In genomic region chr21:20698585-20698984, GRCh38 we compare ENCODE assay signal across 1 cellular context.
TF ChIP-seq lines count a peak whose summit lies in the region.

No MANE protein-coding gene starts in this region.

TF ChIP-seq in GM23338, 12 proteins besides CTCF, POLR2A, EP300 and RAD21 (continued from another document):
- TF ChIP-seq ZNF462 (CRISPR knock-in tag; IDR thresholded peaks at IDR 0.05) (no peak), CREB1 (CRISPR knock-in tag; IDR thresholded peaks at IDR 0.05; ENCODE audit: low read depth) (no peak), ZNF114 (CRISPR knock-in tag; IDR thresholded peaks at IDR 0.05) (no peak), REST (IDR thresholded peaks at IDR 0.05; ENCODE audit: unreplicated experiment) (no peak), ZNF331 (CRISPR knock-in tag; IDR thresholded peaks at IDR 0.05; ENCODE audit: low read depth) (no peak), NANOG (IDR thresholded peaks at IDR 0.05; ENCODE audit: borderline replicate concordance) (no peak), JUNB (IDR thresholded peaks at IDR 0.05; ENCODE audit: unreplicated experiment) (no peak), STAT1 (IDR thresholded peaks at IDR 0.05; ENCODE audit: unreplicated experiment) (no peak), POLR2AphosphoS5 (IDR thresholded peaks at IDR 0.05; ENCODE audit: low read depth) (no peak)
